Comparison of ENCODE assay signal across 1 cellular context in genomic region chr18:4319738-4320677, GRCh38.
TF ChIP-seq lines count a peak whose summit lies in the region.

No MANE protein-coding gene starts in this region.

TF ChIP-seq in GM12878, 131 proteins besides CTCF, POLR2A, EP300 and RAD21 (continued from another document and continues in another):
- TF ChIP-seq RELB (IDR thresholded peaks at IDR 0.05; ENCODE audit: low read depth) = no peak; the same call in none of the 2 replicates
- no peak for TF ChIP-seq SMAD5 (IDR thresholded peaks at IDR 0.05; ENCODE audit: low read depth)
- TF ChIP-seq MTA3 (IDR thresholded peaks at IDR 0.05; ENCODE audit: borderline replicate concordance, low read length) = no peak
- peak; percentile 38; the same call in 1 of the 2 replicates for TF ChIP-seq ZNF592 (IDR thresholded peaks at IDR 0.05)
- no peak for TF ChIP-seq YY1 (IDR thresholded peaks at IDR 0.05; ENCODE audit: low read depth, low read length)
- no peak for TF ChIP-seq STAT3 (IDR thresholded peaks at IDR 0.05; ENCODE audit: low read depth, low read length)
- TF ChIP-seq CREM (IDR thresholded peaks at IDR 0.05; ENCODE audit: low read depth) = no peak
- TF ChIP-seq ZNF384 (IDR thresholded peaks at IDR 0.05; ENCODE audit: borderline replicate concordance, low read depth, low read length) = no peak
- TF ChIP-seq RBBP5 (conservative IDR thresholded peaks at IDR 0.05) = no peak
- TF ChIP-seq SUPT20H (IDR thresholded peaks at IDR 0.05; ENCODE audit: borderline replicate concordance, control insufficient read depth, low read depth, low read length) = no peak
- TF ChIP-seq ZZZ3 (IDR thresholded peaks at IDR 0.05; ENCODE audit: control insufficient read depth, insufficient read length, low read depth) = no peak
- no peak for TF ChIP-seq RUNX3 (IDR thresholded peaks at IDR 0.05; ENCODE audit: low read length)
- no peak for TF ChIP-seq ZSCAN29 (IDR thresholded peaks at IDR 0.05)
- no peak for TF ChIP-seq CEBPZ (IDR thresholded peaks at IDR 0.05; ENCODE audit: low read depth, low read length)
- no peak for TF ChIP-seq HDAC2 (IDR thresholded peaks at IDR 0.05)
- no peak for TF ChIP-seq KLF5 (IDR thresholded peaks at IDR 0.05; ENCODE audit: partially characterized antibody)
- peak; percentile 94 for TF ChIP-seq ATF7 (IDR thresholded peaks at IDR 0.05; ENCODE audit: low read depth)
- TF ChIP-seq SREBF2 (IDR thresholded peaks at IDR 0.05; ENCODE audit: low read length) = no peak
- 0 out of 2 replicates have a peak, but pooled peaks have one; percentile 28 for TF ChIP-seq CREB1 (IDR thresholded peaks at IDR 0.05; ENCODE audit: low read depth)
- TF ChIP-seq RAD51 (IDR thresholded peaks at IDR 0.05) = no peak
- TF ChIP-seq MYC (IDR thresholded peaks at IDR 0.05; ENCODE audit: insufficient read depth, insufficient read length, insufficient replicate concordance, low read length, severe bottlenecking) = no peak
- TF ChIP-seq SMARCA5 (IDR thresholded peaks at IDR 0.05) = peak; percentile 70; the same call in 1 of the 2 replicates
- no peak for TF ChIP-seq RB1 (IDR thresholded peaks at IDR 0.05; ENCODE audit: borderline replicate concordance)
- no peak for TF ChIP-seq KDM1A (IDR thresholded peaks at IDR 0.05; ENCODE audit: borderline replicate concordance)
- no peak for TF ChIP-seq HSF1 (IDR thresholded peaks at IDR 0.05; ENCODE audit: low read depth, low read length)
- no peak for TF ChIP-seq MEF2A (IDR thresholded peaks at IDR 0.05; ENCODE audit: insufficient read depth, low read depth, low read length)
- no peak for TF ChIP-seq NR2C1 (IDR thresholded peaks at IDR 0.05)
- TF ChIP-seq POLR2AphosphoS2 (IDR thresholded peaks at IDR 0.05; ENCODE audit: low read depth, low read length) = no peak
- TF ChIP-seq BCL11A (IDR thresholded peaks at IDR 0.05; ENCODE audit: low read depth, low read length) = no peak; the same call in 1 of the 2 replicates
- TF ChIP-seq CBX3 (IDR thresholded peaks at IDR 0.05; ENCODE audit: borderline replicate concordance, low read depth) = no peak
- TF ChIP-seq RELA (IDR thresholded peaks at IDR 0.05; ENCODE audit: borderline replicate concordance, partially characterized antibody) = no peak
- no peak for TF ChIP-seq SIX5 (IDR thresholded peaks at IDR 0.05; ENCODE audit: low read depth, low read length, severe bottlenecking)
- no peak for TF ChIP-seq NRF1 (conservative IDR thresholded peaks at IDR 0.05; ENCODE audit: low read depth, low read length)
- TF ChIP-seq SUZ12 (IDR thresholded peaks at IDR 0.05; ENCODE audit: unreplicated experiment) = no peak
- TF ChIP-seq IRF5 (IDR thresholded peaks at IDR 0.05; ENCODE audit: borderline replicate concordance) = no peak
- TF ChIP-seq E2F8 (IDR thresholded peaks at IDR 0.05; ENCODE audit: low read depth, partially characterized antibody) = no peak
- no peak for TF ChIP-seq NKRF (conservative IDR thresholded peaks at IDR 0.05)
- TF ChIP-seq EGR1 (IDR thresholded peaks at IDR 0.05; ENCODE audit: borderline replicate concordance in 1 of 2, low read depth in 2 of 2, low read length in 2 of 2) = no peak
- no peak for TF ChIP-seq SKIL (IDR thresholded peaks at IDR 0.05; ENCODE audit: low read depth, poor library complexity, severe bottlenecking)
- TF ChIP-seq TAF1 (IDR thresholded peaks at IDR 0.05; ENCODE audit: borderline replicate concordance, low read depth, low read length) = no peak
- TF ChIP-seq BRCA1 (IDR thresholded peaks at IDR 0.05; ENCODE audit: low read depth, low read length) = no peak
- TF ChIP-seq POLR2AphosphoS5 (IDR thresholded peaks at IDR 0.05; ENCODE audit: low read length) = 0 out of 2 replicates have a peak, but pooled peaks have one; percentile 41
- TF ChIP-seq PAX5 (IDR thresholded peaks at IDR 0.05; ENCODE audit: borderline replicate concordance, low read depth, low read length) = no peak
- 0 out of 2 replicates have a peak, but pooled peaks have one; percentile 41 for TF ChIP-seq ZNF207 (IDR thresholded peaks at IDR 0.05; ENCODE audit: borderline replicate concordance)
